29 cellular contexts compared by ENCODE assay signal in genomic region chr2:239495175-239495574, GRCh38.
"Had no signal": no experiment of that assay in that cellular context is flagged by ENCODE, and none has a peak within 500 bp of the region (broad histone marks: within the 10 kb centered on the region; RNA-seq: fewer than 3 reads in every experiment).

No MANE protein-coding gene starts in this region.

- H3K9me3 ChIP-seq: adrenal gland, body of pancreas, breast epithelium, colonic mucosa, gastroesophageal sphincter had no signal

- H3K4me1 ChIP-seq: adrenal gland, body of pancreas, breast epithelium, colonic mucosa, foreskin keratinocyte had no signal

- H3K9me3 Mint-ChIP-seq: activated CD8-positive, alpha-beta T cell treated with anti-CD3 and anti-CD28 coated beads for 36 hours; activated naive CD4-positive, alpha-beta T cell treated with anti-CD3 and anti-CD28 coated beads for 36 hours; activated naive CD4-positive, alpha-beta T cell treated with anti-CD3 and anti-CD28 coated beads, Interleukin-2, amount 50 U/mL, for 24 hours; activated naive CD8-positive, alpha-beta T cell treated with anti-CD3 and anti-CD28 coated beads for 36 hours; activated naive CD8-positive, alpha-beta T cell treated with anti-CD3 and anti-CD28 coated beads, Interleukin-2, amount 50 U/mL, for 24 hours; activated T-helper 1 cell treated with anti-CD3 and anti-CD28 coated beads, Interleukin-12 subunit alpha, Interleukin-12 subunit beta, Interleukin-2, Interleukin-4 antibody, amounts not matched to agents 30 ng/mL and 10 ng/mL and 1 ng/mL, durations not matched to agents 14 hours and 24 hours and 36 hours; activated T-helper 2 cell treated with anti-CD3 and anti-CD28 coated beads, Interferon-gamma antibody, Interleukin-2, Interleukin-4, amounts not matched to agents 10 μg/mL and 5 μg/mL and 100 μg/mL, durations not matched to agents 14 hours and 24 hours and 36 hours had no signal

- FAIRE-seq: endometrium had no signal

- H3K36me3 Mint-ChIP-seq: activated naive CD4-positive, alpha-beta T cell treated with anti-CD3 and anti-CD28 coated beads, Interleukin-2, amount 50 U/mL, for 24 hours; activated naive CD8-positive, alpha-beta T cell treated with anti-CD3 and anti-CD28 coated beads for 36 hours had no signal

- H3K27me3 ChIP-seq: adrenal gland, body of pancreas, breast epithelium, cardiac muscle cell, colonic mucosa, foreskin keratinocyte had no signal

- DNase-seq: activated CD4-positive, alpha-beta T cell treated with anti-CD3 and anti-CD28 coated beads for 1 hour; activated CD4-positive, alpha-beta T cell treated with anti-CD3 and anti-CD28 coated beads for 48 hours; activated CD4-positive, alpha-beta T cell treated with anti-CD3 and anti-CD28 coated beads, Interleukin-2, amount 50 U/mL, for 1 hour; activated CD4-positive, alpha-beta T cell treated with anti-CD3 and anti-CD28 coated beads, Interleukin-2, amount 50 U/mL, for 48 hours; activated CD8-positive, alpha-beta memory T cell treated with anti-CD3 and anti-CD28 coated beads for 24 hours; activated CD8-positive, alpha-beta T cell treated with anti-CD3 and anti-CD28 coated beads for 36 hours; activated effector memory CD4-positive, alpha-beta T cell treated with anti-CD3 and anti-CD28 coated beads, Interleukin-2, amount 50 U/mL, for 16 hours; activated naive CD4-positive, alpha-beta T cell treated with anti-CD3 and anti-CD28 coated beads for 36 hours; activated naive CD8-positive, alpha-beta T cell treated with anti-CD3 and anti-CD28 coated beads for 36 hours; activated naive CD8-positive, alpha-beta T cell treated with anti-CD3 and anti-CD28 coated beads, Interleukin-2, amount 50 U/mL, for 24 hours; activated T-cell treated with anti-CD3 and anti-CD28 coated beads, Interleukin-2, amount 50 U/mL, for 48 hours; adrenal gland; amygdala; aorta; body of pancreas; central memory CD4-positive, alpha-beta T cell; cerebellar nuclear complex; colonic mucosa; effector CD8-positive, alpha-beta T cell; foreskin keratinocyte; T-helper 2 cell had no signal

- H3K27me3 Mint-ChIP-seq: activated naive CD4-positive, alpha-beta T cell treated with anti-CD3 and anti-CD28 coated beads, Interleukin-2, amount 50 U/mL, for 24 hours; activated naive CD8-positive, alpha-beta T cell treated with anti-CD3 and anti-CD28 coated beads for 36 hours had no signal

- H3K36me3 ChIP-seq: adrenal gland, breast epithelium, cardiac muscle cell, colonic mucosa, gastroesophageal sphincter had no signal

- H3K4me3 ChIP-seq: adrenal gland, body of pancreas, breast epithelium, cardiac muscle cell, colonic mucosa, gastroesophageal sphincter had no signal

- H3K27ac ChIP-seq: adrenal gland, body of pancreas, breast epithelium, cardiac muscle cell, colonic mucosa, foreskin keratinocyte, gastroesophageal sphincter had no signal

- H3K4me3 Mint-ChIP-seq: activated CD8-positive, alpha-beta T cell treated with anti-CD3 and anti-CD28 coated beads for 36 hours; activated naive CD4-positive, alpha-beta T cell treated with anti-CD3 and anti-CD28 coated beads for 36 hours; activated naive CD4-positive, alpha-beta T cell treated with anti-CD3 and anti-CD28 coated beads, Interleukin-2, amount 50 U/mL, for 24 hours; activated naive CD8-positive, alpha-beta T cell treated with anti-CD3 and anti-CD28 coated beads for 36 hours; activated naive CD8-positive, alpha-beta T cell treated with anti-CD3 and anti-CD28 coated beads, Interleukin-2, amount 50 U/mL, for 24 hours; activated T-helper 1 cell treated with anti-CD3 and anti-CD28 coated beads, Interleukin-12 subunit alpha, Interleukin-12 subunit beta, Interleukin-2, Interleukin-4 antibody, amounts not matched to agents 30 ng/mL and 10 ng/mL and 1 ng/mL, durations not matched to agents 14 hours and 24 hours and 36 hours; WTC11 had no signal

- H3K4me1 Mint-ChIP-seq: activated naive CD4-positive, alpha-beta T cell treated with anti-CD3 and anti-CD28 coated beads, Interleukin-2, amount 50 U/mL, for 24 hours; activated naive CD8-positive, alpha-beta T cell treated with anti-CD3 and anti-CD28 coated beads for 36 hours; activated naive CD8-positive, alpha-beta T cell treated with anti-CD3 and anti-CD28 coated beads, Interleukin-2, amount 50 U/mL, for 24 hours; WTC11 had no signal

- H3K27ac Mint-ChIP-seq: activated CD8-positive, alpha-beta T cell treated with anti-CD3 and anti-CD28 coated beads for 36 hours; activated naive CD4-positive, alpha-beta T cell treated with anti-CD3 and anti-CD28 coated beads for 36 hours; activated naive CD4-positive, alpha-beta T cell treated with anti-CD3 and anti-CD28 coated beads, Interleukin-2, amount 50 U/mL, for 24 hours; activated naive CD8-positive, alpha-beta T cell treated with anti-CD3 and anti-CD28 coated beads for 36 hours; activated naive CD8-positive, alpha-beta T cell treated with anti-CD3 and anti-CD28 coated beads, Interleukin-2, amount 50 U/mL, for 24 hours; activated T-helper 1 cell treated with anti-CD3 and anti-CD28 coated beads, Interleukin-12 subunit alpha, Interleukin-12 subunit beta, Interleukin-2, Interleukin-4 antibody, amounts not matched to agents 30 ng/mL and 10 ng/mL and 1 ng/mL, durations not matched to agents 14 hours and 24 hours and 36 hours; activated T-helper 2 cell treated with anti-CD3 and anti-CD28 coated beads, Interferon-gamma antibody, Interleukin-2, Interleukin-4, amounts not matched to agents 10 μg/mL and 5 μg/mL and 100 μg/mL, durations not matched to agents 14 hours and 24 hours and 36 hours; WTC11 had no signal
